In genomic region chr1:86828024-86828423, GRCh38 we compare ENCODE assay signal across 2 cellular contexts.
A peak's percentile ranks its signal among the peaks of the same experiment; 100 is the strongest.
TF ChIP-seq lines count a peak whose summit lies in the region.

No MANE protein-coding gene starts in this region.

TF ChIP-seq in HepG2, 621 proteins besides CTCF, POLR2A, EP300 and RAD21 (continued from another document):
- TF ChIP-seq, protein P1, sequence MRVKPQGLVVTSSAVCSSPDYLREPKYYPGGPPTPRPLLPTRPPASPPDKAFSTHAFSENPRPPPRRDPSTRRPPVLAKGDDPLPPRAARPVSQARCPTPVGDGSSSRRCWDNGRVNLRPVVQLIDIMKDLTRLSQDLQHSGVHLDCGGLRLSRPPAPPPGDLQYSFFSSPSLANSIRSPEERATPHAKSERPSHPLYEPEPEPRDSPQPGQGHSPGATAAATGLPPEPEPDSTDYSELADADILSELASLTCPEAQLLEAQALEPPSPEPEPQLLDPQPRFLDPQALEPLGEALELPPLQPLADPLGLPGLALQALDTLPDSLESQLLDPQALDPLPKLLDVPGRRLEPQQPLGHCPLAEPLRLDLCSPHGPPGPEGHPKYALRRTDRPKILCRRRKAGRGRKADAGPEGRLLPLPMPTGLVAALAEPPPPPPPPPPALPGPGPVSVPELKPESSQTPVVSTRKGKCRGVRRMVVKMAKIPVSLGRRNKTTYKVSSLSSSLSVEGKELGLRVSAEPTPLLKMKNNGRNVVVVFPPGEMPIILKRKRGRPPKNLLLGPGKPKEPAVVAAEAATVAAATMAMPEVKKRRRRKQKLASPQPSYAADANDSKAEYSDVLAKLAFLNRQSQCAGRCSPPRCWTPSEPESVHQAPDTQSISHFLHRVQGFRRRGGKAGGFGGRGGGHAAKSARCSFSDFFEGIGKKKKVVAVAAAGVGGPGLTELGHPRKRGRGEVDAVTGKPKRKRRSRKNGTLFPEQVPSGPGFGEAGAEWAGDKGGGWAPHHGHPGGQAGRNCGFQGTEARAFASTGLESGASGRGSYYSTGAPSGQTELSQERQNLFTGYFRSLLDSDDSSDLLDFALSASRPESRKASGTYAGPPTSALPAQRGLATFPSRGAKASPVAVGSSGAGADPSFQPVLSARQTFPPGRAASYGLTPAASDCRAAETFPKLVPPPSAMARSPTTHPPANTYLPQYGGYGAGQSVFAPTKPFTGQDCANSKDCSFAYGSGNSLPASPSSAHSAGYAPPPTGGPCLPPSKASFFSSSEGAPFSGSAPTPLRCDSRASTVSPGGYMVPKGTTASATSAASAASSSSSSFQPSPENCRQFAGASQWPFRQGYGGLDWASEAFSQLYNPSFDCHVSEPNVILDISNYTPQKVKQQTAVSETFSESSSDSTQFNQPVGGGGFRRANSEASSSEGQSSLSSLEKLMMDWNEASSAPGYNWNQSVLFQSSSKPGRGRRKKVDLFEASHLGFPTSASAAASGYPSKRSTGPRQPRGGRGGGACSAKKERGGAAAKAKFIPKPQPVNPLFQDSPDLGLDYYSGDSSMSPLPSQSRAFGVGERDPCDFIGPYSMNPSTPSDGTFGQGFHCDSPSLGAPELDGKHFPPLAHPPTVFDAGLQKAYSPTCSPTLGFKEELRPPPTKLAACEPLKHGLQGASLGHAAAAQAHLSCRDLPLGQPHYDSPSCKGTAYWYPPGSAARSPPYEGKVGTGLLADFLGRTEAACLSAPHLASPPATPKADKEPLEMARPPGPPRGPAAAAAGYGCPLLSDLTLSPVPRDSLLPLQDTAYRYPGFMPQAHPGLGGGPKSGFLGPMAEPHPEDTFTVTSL (CRISPR knock-in tag; IDR thresholded peaks at IDR 0.05; ENCODE audit: borderline replicate concordance) = no peak
- TF ChIP-seq, protein P2, sequence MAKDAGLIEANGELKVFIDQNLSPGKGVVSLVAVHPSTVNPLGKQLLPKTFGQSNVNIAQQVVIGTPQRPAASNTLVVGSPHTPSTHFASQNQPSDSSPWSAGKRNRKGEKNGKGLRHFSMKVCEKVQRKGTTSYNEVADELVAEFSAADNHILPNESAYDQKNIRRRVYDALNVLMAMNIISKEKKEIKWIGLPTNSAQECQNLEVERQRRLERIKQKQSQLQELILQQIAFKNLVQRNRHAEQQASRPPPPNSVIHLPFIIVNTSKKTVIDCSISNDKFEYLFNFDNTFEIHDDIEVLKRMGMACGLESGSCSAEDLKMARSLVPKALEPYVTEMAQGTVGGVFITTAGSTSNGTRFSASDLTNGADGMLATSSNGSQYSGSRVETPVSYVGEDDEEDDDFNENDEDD (CRISPR knock-in tag; IDR thresholded peaks at IDR 0.05; ENCODE audit: borderline replicate concordance) = no peak
- TF ChIP-seq, protein P3, sequence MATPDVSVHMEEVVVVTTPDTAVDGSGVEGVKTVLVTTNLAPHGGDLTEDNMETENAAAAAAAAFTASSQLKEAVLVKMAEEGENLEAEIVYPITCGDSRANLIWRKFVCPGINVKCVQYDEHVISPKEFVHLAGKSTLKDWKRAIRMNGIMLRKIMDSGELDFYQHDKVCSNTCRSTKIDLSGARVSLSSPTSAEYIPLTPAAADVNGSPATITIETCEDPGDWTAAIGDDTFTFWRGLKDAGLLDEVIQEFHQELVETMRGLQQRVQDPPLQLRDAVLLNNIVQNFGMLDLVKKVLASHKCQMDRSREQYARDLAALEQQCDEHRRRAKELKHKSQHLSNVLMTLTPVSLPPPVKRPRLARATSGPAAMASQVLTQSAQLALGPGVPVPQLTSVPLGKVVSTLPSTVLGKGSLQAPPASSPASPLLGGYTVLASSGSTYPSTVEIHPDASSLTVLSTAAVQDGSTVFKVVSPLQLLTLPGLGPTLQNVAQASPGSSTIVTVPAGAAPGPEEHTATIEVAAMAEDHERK (CRISPR knock-in tag; IDR thresholded peaks at IDR 0.05; ENCODE audit: low read depth) = no peak
- TF ChIP-seq ZNF660 (CRISPR knock-in tag; IDR thresholded peaks at IDR 0.05; ENCODE audit: borderline replicate concordance, low read depth) (no peak), PLRG1 (conservative IDR thresholded peaks at IDR 0.05) (no peak), GABPB1 (CRISPR knock-in tag; IDR thresholded peaks at IDR 0.05) (no peak), REPIN1 (CRISPR knock-in tag; IDR thresholded peaks at IDR 0.05; ENCODE audit: borderline replicate concordance, low read depth) (no peak), AFF4 (CRISPR knock-in tag; IDR thresholded peaks at IDR 0.05) (no peak), ZNF430 (CRISPR knock-in tag; IDR thresholded peaks at IDR 0.05) (no peak), SIN3A (IDR thresholded peaks at IDR 0.05; ENCODE audit: borderline replicate concordance, low read depth, low read length) (no peak)

TF ChIP-seq in HEK293, 187 proteins besides CTCF, POLR2A, EP300 and RAD21 (continued from another document and continues in another):
- TF ChIP-seq, protein P4, sequence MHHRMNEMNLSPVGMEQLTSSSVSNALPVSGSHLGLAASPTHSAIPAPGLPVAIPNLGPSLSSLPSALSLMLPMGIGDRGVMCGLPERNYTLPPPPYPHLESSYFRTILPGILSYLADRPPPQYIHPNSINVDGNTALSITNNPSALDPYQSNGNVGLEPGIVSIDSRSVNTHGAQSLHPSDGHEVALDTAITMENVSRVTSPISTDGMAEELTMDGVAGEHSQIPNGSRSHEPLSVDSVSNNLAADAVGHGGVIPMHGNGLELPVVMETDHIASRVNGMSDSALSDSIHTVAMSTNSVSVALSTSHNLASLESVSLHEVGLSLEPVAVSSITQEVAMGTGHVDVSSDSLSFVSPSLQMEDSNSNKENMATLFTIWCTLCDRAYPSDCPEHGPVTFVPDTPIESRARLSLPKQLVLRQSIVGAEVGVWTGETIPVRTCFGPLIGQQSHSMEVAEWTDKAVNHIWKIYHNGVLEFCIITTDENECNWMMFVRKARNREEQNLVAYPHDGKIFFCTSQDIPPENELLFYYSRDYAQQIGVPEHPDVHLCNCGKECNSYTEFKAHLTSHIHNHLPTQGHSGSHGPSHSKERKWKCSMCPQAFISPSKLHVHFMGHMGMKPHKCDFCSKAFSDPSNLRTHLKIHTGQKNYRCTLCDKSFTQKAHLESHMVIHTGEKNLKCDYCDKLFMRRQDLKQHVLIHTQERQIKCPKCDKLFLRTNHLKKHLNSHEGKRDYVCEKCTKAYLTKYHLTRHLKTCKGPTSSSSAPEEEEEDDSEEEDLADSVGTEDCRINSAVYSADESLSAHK (tag by site-specific recombination; IDR thresholded peaks at IDR 0.05) = no peak
- TF ChIP-seq ZNF266 (tag by site-specific recombination; IDR thresholded peaks at IDR 0.05; ENCODE audit: low read depth) = no peak
- TF ChIP-seq ZNF621 (tag by site-specific recombination; IDR thresholded peaks at IDR 0.05) = no peak
- TF ChIP-seq, protein P5, sequence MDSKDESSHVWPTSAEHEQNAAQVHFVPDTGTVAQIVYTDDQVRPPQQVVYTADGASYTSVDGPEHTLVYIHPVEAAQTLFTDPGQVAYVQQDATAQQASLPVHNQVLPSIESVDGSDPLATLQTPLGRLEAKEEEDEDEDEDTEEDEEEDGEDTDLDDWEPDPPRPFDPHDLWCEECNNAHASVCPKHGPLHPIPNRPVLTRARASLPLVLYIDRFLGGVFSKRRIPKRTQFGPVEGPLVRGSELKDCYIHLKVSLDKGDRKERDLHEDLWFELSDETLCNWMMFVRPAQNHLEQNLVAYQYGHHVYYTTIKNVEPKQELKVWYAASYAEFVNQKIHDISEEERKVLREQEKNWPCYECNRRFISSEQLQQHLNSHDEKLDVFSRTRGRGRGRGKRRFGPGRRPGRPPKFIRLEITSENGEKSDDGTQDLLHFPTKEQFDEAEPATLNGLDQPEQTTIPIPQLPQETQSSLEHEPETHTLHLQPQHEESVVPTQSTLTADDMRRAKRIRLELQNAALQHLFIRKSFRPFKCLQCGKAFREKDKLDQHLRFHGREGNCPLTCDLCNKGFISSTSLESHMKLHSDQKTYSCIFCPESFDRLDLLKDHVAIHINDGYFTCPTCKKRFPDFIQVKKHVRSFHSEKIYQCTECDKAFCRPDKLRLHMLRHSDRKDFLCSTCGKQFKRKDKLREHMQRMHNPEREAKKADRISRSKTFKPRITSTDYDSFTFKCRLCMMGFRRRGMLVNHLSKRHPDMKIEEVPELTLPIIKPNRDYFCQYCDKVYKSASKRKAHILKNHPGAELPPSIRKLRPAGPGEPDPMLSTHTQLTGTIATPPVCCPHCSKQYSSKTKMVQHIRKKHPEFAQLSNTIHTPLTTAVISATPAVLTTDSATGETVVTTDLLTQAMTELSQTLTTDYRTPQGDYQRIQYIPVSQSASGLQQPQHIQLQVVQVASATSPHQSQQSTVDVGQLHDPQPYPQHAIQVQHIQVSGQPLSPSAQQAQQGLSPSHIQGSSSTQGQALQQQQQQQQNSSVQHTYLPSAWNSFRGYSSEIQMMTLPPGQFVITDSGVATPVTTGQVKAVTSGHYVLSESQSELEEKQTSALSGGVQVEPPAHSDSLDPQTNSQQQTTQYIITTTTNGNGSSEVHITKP (tag by site-specific recombination; IDR thresholded peaks at IDR 0.05) = peak; percentile 19; the same call in 1 of the 2 replicates
- no peak for TF ChIP-seq YY2 (tag by site-specific recombination; IDR thresholded peaks at IDR 0.05)
- TF ChIP-seq ZNF169 (tag by site-specific recombination; IDR thresholded peaks at IDR 0.05) = no peak
- TF ChIP-seq, protein P6, sequence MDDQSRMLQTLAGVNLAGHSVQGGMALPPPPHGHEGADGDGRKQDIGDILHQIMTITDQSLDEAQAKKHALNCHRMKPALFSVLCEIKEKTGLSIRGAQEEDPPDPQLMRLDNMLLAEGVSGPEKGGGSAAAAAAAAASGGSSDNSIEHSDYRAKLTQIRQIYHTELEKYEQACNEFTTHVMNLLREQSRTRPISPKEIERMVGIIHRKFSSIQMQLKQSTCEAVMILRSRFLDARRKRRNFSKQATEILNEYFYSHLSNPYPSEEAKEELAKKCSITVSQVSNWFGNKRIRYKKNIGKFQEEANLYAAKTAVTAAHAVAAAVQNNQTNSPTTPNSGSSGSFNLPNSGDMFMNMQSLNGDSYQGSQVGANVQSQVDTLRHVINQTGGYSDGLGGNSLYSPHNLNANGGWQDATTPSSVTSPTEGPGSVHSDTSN (CRISPR knock-in tag; IDR thresholded peaks at IDR 0.05) = no peak
- no peak for TF ChIP-seq ZFP37 (tag by site-specific recombination; IDR thresholded peaks at IDR 0.05)
- TF ChIP-seq ZBTB20 (tag by site-specific recombination; IDR thresholded peaks at IDR 0.05) = peak; percentile 96
- no peak for TF ChIP-seq ZNF398 (tag by site-specific recombination; IDR thresholded peaks at IDR 0.05)
- TF ChIP-seq ZNF174 (tag by site-specific recombination; IDR thresholded peaks at IDR 0.05) = no peak
- TF ChIP-seq, protein P7, sequence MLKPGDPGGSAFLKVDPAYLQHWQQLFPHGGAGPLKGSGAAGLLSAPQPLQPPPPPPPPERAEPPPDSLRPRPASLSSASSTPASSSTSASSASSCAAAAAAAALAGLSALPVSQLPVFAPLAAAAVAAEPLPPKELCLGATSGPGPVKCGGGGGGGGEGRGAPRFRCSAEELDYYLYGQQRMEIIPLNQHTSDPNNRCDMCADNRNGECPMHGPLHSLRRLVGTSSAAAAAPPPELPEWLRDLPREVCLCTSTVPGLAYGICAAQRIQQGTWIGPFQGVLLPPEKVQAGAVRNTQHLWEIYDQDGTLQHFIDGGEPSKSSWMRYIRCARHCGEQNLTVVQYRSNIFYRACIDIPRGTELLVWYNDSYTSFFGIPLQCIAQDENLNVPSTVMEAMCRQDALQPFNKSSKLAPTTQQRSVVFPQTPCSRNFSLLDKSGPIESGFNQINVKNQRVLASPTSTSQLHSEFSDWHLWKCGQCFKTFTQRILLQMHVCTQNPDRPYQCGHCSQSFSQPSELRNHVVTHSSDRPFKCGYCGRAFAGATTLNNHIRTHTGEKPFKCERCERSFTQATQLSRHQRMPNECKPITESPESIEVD (tag by site-specific recombination; IDR thresholded peaks at IDR 0.05) = no peak
- TF ChIP-seq ZSCAN18 (tag by site-specific recombination; IDR thresholded peaks at IDR 0.05) = no peak
- no peak for TF ChIP-seq MZF1 (tag by site-specific recombination; IDR thresholded peaks at IDR 0.05; ENCODE audit: borderline replicate concordance)
- no peak for TF ChIP-seq ZNF280C (tag by site-specific recombination; IDR thresholded peaks at IDR 0.05)
- no peak for TF ChIP-seq ZNF202 (tag by site-specific recombination; IDR thresholded peaks at IDR 0.05; ENCODE audit: borderline replicate concordance)
- no peak for TF ChIP-seq ZNF624 (tag by site-specific recombination; IDR thresholded peaks at IDR 0.05)
- TF ChIP-seq ZNF292 (tag by site-specific recombination; IDR thresholded peaks at IDR 0.05; ENCODE audit: borderline replicate concordance, low read depth) = no peak
- TF ChIP-seq ZNF223 (tag by site-specific recombination; IDR thresholded peaks at IDR 0.05) = no peak
- no peak for TF ChIP-seq ZNF19 (tag by site-specific recombination; IDR thresholded peaks at IDR 0.05; ENCODE audit: low read depth)
- no peak for TF ChIP-seq ZNF747 (tag by site-specific recombination; IDR thresholded peaks at IDR 0.05)
